Comparison of ENCODE assay signal across 8 cellular contexts in the genomic region with DNA sequence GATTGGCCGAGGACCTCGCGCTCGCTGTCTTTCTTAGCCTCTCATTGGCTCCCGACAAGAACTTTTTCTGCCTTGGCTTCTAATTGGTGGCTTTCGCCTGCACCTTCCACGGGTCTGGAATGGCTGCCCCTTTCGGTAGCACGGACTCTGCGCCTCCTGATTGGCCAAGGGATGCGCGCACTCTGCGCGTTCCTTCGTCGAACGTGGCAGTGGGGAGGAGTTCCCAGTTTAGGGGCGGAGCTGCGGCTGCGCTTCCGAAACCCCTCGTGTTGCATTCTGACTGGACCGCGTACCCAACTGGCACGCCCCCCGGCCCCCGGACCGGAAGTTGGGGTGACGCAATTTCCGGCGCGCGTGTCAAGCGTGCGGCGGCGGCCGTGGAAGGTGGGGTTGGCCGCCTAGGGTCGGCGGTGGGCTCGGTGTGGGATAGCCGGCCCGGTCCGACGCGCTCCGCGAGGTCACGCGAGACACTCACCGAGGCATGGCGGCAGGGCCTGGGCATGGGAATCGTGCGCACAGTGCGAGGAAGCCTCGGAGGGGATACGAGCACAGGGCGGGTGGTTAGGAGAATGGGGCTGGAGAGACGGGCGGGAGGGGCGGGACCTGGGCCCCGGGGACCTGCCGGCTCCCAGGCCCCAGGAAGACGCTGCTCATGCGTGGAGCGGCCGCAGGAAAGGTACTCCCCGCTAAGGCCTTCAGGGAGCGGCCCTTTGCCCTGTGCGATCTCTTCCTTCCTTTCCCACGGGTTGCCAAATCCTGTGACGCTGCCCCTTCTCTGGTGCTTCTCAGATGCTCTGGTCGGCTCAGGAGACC. TPM values are rescaled to one million over a fixed set of nuclear protein-coding genes. Genes with fewer than 3 reads are reported as not detected.
A peak's percentile ranks its signal among the peaks of the same experiment; 100 is the strongest.
DNase-seq lines count a peak whose midpoint lies in the region; ATAC-seq and TF ChIP-seq lines count a peak whose summit lies in the region.

No MANE protein-coding gene starts in this region.

- ATAC-seq in GM19324 (IDR thresholded peaks at IDR 0.05; ENCODE audit: low FRiP score, unreplicated experiment) (peak; percentile 84), HG03460 (IDR thresholded peaks at IDR 0.05; ENCODE audit: unreplicated experiment) (peak; percentile 78)

- peak overlapping the region; percentile 90 for H3K4me2 ChIP-seq in BLaER1

- H3K4me3 ChIP-seq in BLaER1 (peak overlapping the region; percentile 90), colonic mucosa (peak overlapping the region; percentile 44)

- H3K27me3 ChIP-seq in BLaER1 (no peaks in the 10 kb centered on the region), colonic mucosa (no peaks in the 10 kb centered on the region)

- H3K9me3 ChIP-seq in BLaER1: no peaks in the 10 kb centered on the region
- no peaks in the 10 kb centered on the region for H3K9me3 ChIP-seq in colonic mucosa

- H3K27ac ChIP-seq in BLaER1 (peak overlapping the region; percentile 91), colonic mucosa (peak overlapping the region; percentile 89)

- DNase-seq in NCI-H524 treated with DMSO at 0.1 percent for 48 hours (lab: John Stamatoyannopoulos, UW) (peak; percentile 100), colonic mucosa (peak; percentile 99), kidney tubule cell (ENCODE audit: low spot score) (peak; percentile 100)
- peak; percentile 99 for DNase-seq in activated CD4-positive, alpha-beta T cell treated with anti-CD3 and anti-CD28 coated beads for 48 hours
- DNase-seq in stimulated activated CD4-positive, alpha-beta T cell treated with anti-CD3 and anti-CD28 coated beads, Interleukin-1b, Interleukin-23, amount 100 ng/mL, for 1 hour (ENCODE audit: low read depth in 2 of 2): peak; percentile 98 to 99

- intact Hi-C loops in colonic mucosa (cut with DNase I): no loop called here

- peaks cover 68% of the 10 kb centered on the region for H3K4me1 ChIP-seq in BLaER1
- H3K4me1 ChIP-seq in colonic mucosa: peaks cover 28% of the 10 kb centered on the region

- peak overlapping the region; percentile 86 for H3K9ac ChIP-seq in BLaER1
- peak overlapping the region; percentile 85 to 97 for H3K9ac ChIP-seq in colonic mucosa (ENCODE audit: low read depth in 2 of 2, low read length in 2 of 2)

- peaks cover 72% of the 10 kb centered on the region for H4K20me1 ChIP-seq in BLaER1

- H3K36me3 ChIP-seq in BLaER1 (peaks cover 73% of the 10 kb centered on the region), colonic mucosa (peaks cover 4% of the 10 kb centered on the region)

- no peak for TF ChIP-seq CTCF in colonic mucosa (IDR thresholded peaks at IDR 0.05)

RNA-seq across cellular contexts. Expression of a gene that starts 0.6 kb away (rescaled TPM):
- 1,000 to 10,000 TPM in 1 of 2 donors, 100 to 1,000 TPM in 1; 719 to 1,051 TPM for total RNA-seq in colonic mucosa

RNA-seq across cellular contexts. Expression of a gene that starts 10.2 kb away (rescaled TPM):
- total RNA-seq in colonic mucosa: 100 to 1,000 TPM; 407 to 546 TPM

RNA-seq across cellular contexts. Expression of a gene that starts 26.1 kb away (rescaled TPM):
- total RNA-seq in colonic mucosa: not detected

RNA-seq across cellular contexts. Expression of a gene that starts 27.9 kb away (rescaled TPM):
- 10 to 100 TPM; 25.9 to 26.2 TPM for total RNA-seq in colonic mucosa

RNA-seq across cellular contexts. Expression of a gene that starts 30.4 kb away (rescaled TPM):
- 100 to 1,000 TPM in 1 of 2 donors, 10 to 100 TPM in 1; 66.6 to 191 TPM for total RNA-seq in colonic mucosa

Comparison
In these comparisons a context has a peak if more than half of its experiments do, and no peak if none do; other contexts are left out.
1. Peak in every context shown above with its lines: DNase-seq, ATAC-seq, H3K4me3 ChIP-seq and H3K27ac ChIP-seq.